Comparison of ENCODE assay signal across 9 cellular contexts in genomic region chr5:102295534-102296228, GRCh38. TPM values are rescaled to one million over a fixed set of nuclear protein-coding genes. Genes with fewer than 3 reads are reported as not detected.
DNase-seq lines count a peak whose midpoint lies in the region; ATAC-seq, FAIRE-seq and TF ChIP-seq lines count a peak whose summit lies in the region.
"Had no signal": no experiment of that assay in that cellular context is flagged by ENCODE, and none has a peak within 500 bp of the region (broad histone marks: within the 10 kb centered on the region; RNA-seq: fewer than 3 reads in every experiment).

No MANE protein-coding gene starts in this region.

- intact Hi-C loops in right lobe of liver (cut with DNase I), result no loop called here

- no peaks in the 10 kb centered on the region for H3K79me2 ChIP-seq in astrocyte (ENCODE audit: insufficient read depth, low read length)

- H2AFZ ChIP-seq in astrocyte (ENCODE audit: low read depth, low read length), result peak overlapping the region; percentile 85

- H3K9me3 ChIP-seq in astrocyte (ENCODE audit: insufficient read depth, low read depth, low read length) (no peaks in the 10 kb centered on the region), right lobe of liver (no peaks in the 10 kb centered on the region), upper lobe of left lung (no peaks in the 10 kb centered on the region)

- H3K4me1 ChIP-seq in astrocyte (ENCODE audit: insufficient read depth, low read length), result peaks cover 10% of the 10 kb centered on the region
- no peaks in the 10 kb centered on the region for H3K4me1 ChIP-seq in right lobe of liver
- H3K4me1 ChIP-seq in upper lobe of left lung, result peaks cover 0 to 18% (median 11%) of the 10 kb centered on the region in 4 donors

- no peaks in the 10 kb centered on the region for H3K36me3 Mint-ChIP-seq in activated T-cell treated with anti-CD3 and anti-CD28 coated beads, Interleukin-2, amount 50 U/mL, for 4 hours (ENCODE audit: insufficient read depth)
- H3K36me3 Mint-ChIP-seq in astrocyte (ENCODE audit: low read depth, unreplicated experiment), result no peaks in the 10 kb centered on the region

- peak in 1 of 2 donors; percentile 20 for ATAC-seq in activated T-cell treated with anti-CD3 and anti-CD28 coated beads, Interleukin-2, amount 50 U/mL, for 4 hours
- ATAC-seq in HG03196 (IDR thresholded peaks at IDR 0.05; ENCODE audit: unreplicated experiment) (peak; percentile 9), right lobe of liver (peak; percentile 54 to 60 (median 58)), upper lobe of left lung (ENCODE audit: low FRiP score in 2 of 2) (peak; percentile 24 to 61)
- ATAC-seq in activated CD4-positive, CD25-positive, alpha-beta regulatory T cell treated with anti-CD3 and anti-CD28 coated beads, Interleukin-2, amount 50 U/mL, for 24 hours, result no peak

- no peak for TF ChIP-seq EP300 in upper lobe of left lung (IDR thresholded peaks at IDR 0.05)

- H3K27me3 ChIP-seq in astrocyte (ENCODE audit: insufficient read depth, low read length) (peaks cover 6% of the 10 kb centered on the region), right lobe of liver (no peaks in the 10 kb centered on the region), upper lobe of left lung (no peaks in the 10 kb centered on the region)

- H4K20me1 ChIP-seq in astrocyte (ENCODE audit: insufficient read depth, low read length), result no peaks in the 10 kb centered on the region

- TF ChIP-seq CTCF in astrocyte (IDR thresholded peaks at IDR 0.05; ENCODE audit: insufficient read depth, low read depth, low read length) (no peak), right lobe of liver (IDR thresholded peaks at IDR 0.05) (no peak), upper lobe of left lung (IDR thresholded peaks at IDR 0.05) (no peak)

- no peak for TF ChIP-seq POLR2A in right lobe of liver (IDR thresholded peaks at IDR 0.05)
- no peak for TF ChIP-seq POLR2A in upper lobe of left lung (IDR thresholded peaks at IDR 0.05)

- DNase-seq in activated T-cell treated with anti-CD3 and anti-CD28 coated beads, Interleukin-2, amount 50 U/mL, for 4 hours, result no peak
- no peak for DNase-seq in activated T-cell treated with anti-CD3 and anti-CD28 coated beads, Interleukin-2, amount 50 U/mL, for 1 hour
- DNase-seq in astrocyte (ENCODE audit: low read depth), result no peak
- DNase-seq in right lobe of liver, result peak; percentile 51 to 71 (median 68)
- peak; percentile 41 to 83 for DNase-seq in upper lobe of left lung
- DNase-seq in NCI-H128 (lab: John Stamatoyannopoulos, UW; ENCODE audit: unreplicated experiment), result no peak

- no peak for FAIRE-seq in astrocyte (lab: Jason Lieb, UNC)
- FAIRE-seq: G401.6 had no signal

- no peak overlapping the region for H3K27ac Mint-ChIP-seq in astrocyte (ENCODE audit: unreplicated experiment)

- H3K4me3 Mint-ChIP-seq in activated T-cell treated with anti-CD3 and anti-CD28 coated beads, Interleukin-2, amount 50 U/mL, for 4 hours, result peak overlapping the region; percentile 81
- peak overlapping the region; percentile 86 for H3K4me3 Mint-ChIP-seq in astrocyte (ENCODE audit: unreplicated experiment)

- peaks cover 6% of the 10 kb centered on the region for H3K27me3 Mint-ChIP-seq in activated T-cell treated with anti-CD3 and anti-CD28 coated beads, Interleukin-2, amount 50 U/mL, for 4 hours (ENCODE audit: low read depth)
- peaks cover 12% of the 10 kb centered on the region for H3K27me3 Mint-ChIP-seq in astrocyte (ENCODE audit: low read depth, unreplicated experiment)

- H3K4me1 Mint-ChIP-seq in activated T-cell treated with anti-CD3 and anti-CD28 coated beads, Interleukin-2, amount 50 U/mL, for 4 hours (ENCODE audit: low read depth), result peaks cover 22% of the 10 kb centered on the region
- no peaks in the 10 kb centered on the region for H3K4me1 Mint-ChIP-seq in astrocyte (ENCODE audit: low read depth, unreplicated experiment)

- H3K27ac ChIP-seq in astrocyte (ENCODE audit: low read depth, low read length), result no peak overlapping the region
- peak overlapping the region; percentile 56 to 65 (median 57) for H3K27ac ChIP-seq in right lobe of liver
- peak overlapping the region; percentile 23 to 87 (median 79) for H3K27ac ChIP-seq in upper lobe of left lung

- H3K9ac ChIP-seq in astrocyte (ENCODE audit: low read length), result peak overlapping the region; percentile 47

- H3K4me3 ChIP-seq in astrocyte (ENCODE audit: insufficient read depth, low read depth, low read length), result peak overlapping the region; percentile 60
- peak overlapping the region; percentile 57 to 71 (median 61) for H3K4me3 ChIP-seq in right lobe of liver
- peak overlapping the region; percentile 8 to 60 (median 54) for H3K4me3 ChIP-seq in upper lobe of left lung

- H3K9me3 Mint-ChIP-seq in activated T-cell treated with anti-CD3 and anti-CD28 coated beads, Interleukin-2, amount 50 U/mL, for 4 hours, result no peaks in the 10 kb centered on the region
- no peaks in the 10 kb centered on the region for H3K9me3 Mint-ChIP-seq in astrocyte (ENCODE audit: unreplicated experiment)

- H3K36me3 ChIP-seq in astrocyte (ENCODE audit: insufficient read depth, low read length) (no peaks in the 10 kb centered on the region), right lobe of liver (no peaks in the 10 kb centered on the region), upper lobe of left lung (no peaks in the 10 kb centered on the region)

- H3K4me2 ChIP-seq in astrocyte (ENCODE audit: low read length), result peak overlapping the region; percentile 93

- 0% methylated on average over 9 of the region's 30 CpGs for WGBS in right lobe of liver (ENCODE audit: insufficient coverage, low coverage, low lambda C conversion rate, missing lambda C conversion rate)
- 5% methylated on average over 16 to 28 of the region's 30 CpGs for WGBS in upper lobe of left lung, 2 donors

RNA-seq across cellular contexts. Expression of gene SLCO4C1, which starts 0.4 kb away (rescaled TPM):
- total RNA-seq in activated T-cell treated with anti-CD3 and anti-CD28 coated beads, Interleukin-2, amount 50 U/mL, for 4 hours, result under 1 TPM in 2 of 3 donors, not detected in 1; 0.05 to 0.11 TPM
- total RNA-seq in astrocyte (0.22 and 0.23 TPM in 2 replicates), right lobe of liver (10 to 100 TPM in 1 of 6 experiments, 1 to 10 TPM in 5; 2.0 to 10.5 (median 5.5) TPM), upper lobe of left lung (10 to 100 TPM in 5 of 6 donors, 1 to 10 TPM in 1; 5.5 to 47.3 (median 21.3) TPM)

Comparison
In these comparisons a context has a peak if more than half of its experiments do, and no peak if none do; other contexts are left out.
1. ATAC-seq: peak in HG03196 (single experiment), right lobe of liver (4 of 4) and upper lobe of left lung (2 of 2); none in activated CD4-positive, CD25-positive, alpha-beta regulatory T cell treated with anti-CD3 and anti-CD28 coated beads, Interleukin-2, amount 50 U/mL, for 24 hours (0 of 2).
2. DNase-seq: peak in right lobe of liver (3 of 3) and upper lobe of left lung (2 of 2); none in activated T-cell treated with anti-CD3 and anti-CD28 coated beads, Interleukin-2, amount 50 U/mL, for 4 hours (single experiment), activated T-cell treated with anti-CD3 and anti-CD28 coated beads, Interleukin-2, amount 50 U/mL, for 1 hour (single experiment), astrocyte (single experiment) and NCI-H128 (single experiment).
3. Peak in every context shown above with its lines, with median percentiles within 50 percentile points of each other: H3K4me3 ChIP-seq.